ENCODE assay signal across 10 cellular contexts in genomic region chr11:111694851-111695250, GRCh38.
A peak's percentile ranks its signal among the peaks of the same experiment; 100 is the strongest.
DNase-seq lines count a peak whose midpoint lies in the region; ATAC-seq lines count a peak whose summit lies in the region.
"Had no signal": no experiment of that assay in that cellular context is flagged by ENCODE, and none has a peak within 500 bp of the region (broad histone marks: within the 10 kb centered on the region; RNA-seq: fewer than 3 reads in every experiment).

No MANE protein-coding gene starts in this region.

- H3K27ac ChIP-seq in angular gyrus (ENCODE audit: low read depth, low read length) = peak overlapping the region; percentile 40
- H3K27ac ChIP-seq: 22Rv1, esophagus squamous epithelium had no signal

- no peak for ATAC-seq in natural killer cell treated with Interleukin-12 subunit alpha and Interleukin-12 subunit beta and Interleukin-15 and Interleukin-18, amount 100 ng/mL, for 72 hours

- no peaks in the 10 kb centered on the region for H3K36me3 Mint-ChIP-seq in natural killer cell treated with Interleukin-12 subunit alpha and Interleukin-12 subunit beta and Interleukin-15 and Interleukin-18, amount 100 ng/mL, for 72 hours

- no peaks in the 10 kb centered on the region for H3K9me3 Mint-ChIP-seq in natural killer cell treated with Interleukin-12 subunit alpha and Interleukin-12 subunit beta and Interleukin-15 and Interleukin-18, amount 100 ng/mL, for 72 hours

- H3K27me3 Mint-ChIP-seq in natural killer cell treated with Interleukin-12 subunit alpha and Interleukin-12 subunit beta and Interleukin-15 and Interleukin-18, amount 100 ng/mL, for 72 hours = no peaks in the 10 kb centered on the region

- no peak overlapping the region for H3K27ac Mint-ChIP-seq in natural killer cell treated with Interleukin-12 subunit alpha and Interleukin-12 subunit beta and Interleukin-15 and Interleukin-18, amount 100 ng/mL, for 72 hours

- peaks cover 7 to 8% of the 10 kb centered on the region in 2 donors for H3K4me1 Mint-ChIP-seq in natural killer cell treated with Interleukin-12 subunit alpha and Interleukin-12 subunit beta and Interleukin-15 and Interleukin-18, amount 100 ng/mL, for 72 hours (ENCODE audit: low read depth in 2 of 2)

- no peak overlapping the region for H3K4me3 Mint-ChIP-seq in natural killer cell treated with Interleukin-12 subunit alpha and Interleukin-12 subunit beta and Interleukin-15 and Interleukin-18, amount 100 ng/mL, for 72 hours

- DNase-seq in NCI-H510A treated with DMSO at 0.1 percent for 48 hours (lab: John Stamatoyannopoulos, UW) (peak; percentile 39), NCI-H510A (lab: John Stamatoyannopoulos, UW) (no peak), inferior parietal cortex (ENCODE audit: extremely low spot score) (peak; percentile 22), superior temporal gyrus (ENCODE audit: extremely low spot score) (peak; percentile 48), HUDEP-2 (lab: John Stamatoyannopoulos, UW; ENCODE audit: unreplicated experiment in 76 of 76) (no peak), T1000 (lab: John Stamatoyannopoulos, UW) (no peak)
- DNase-seq in natural killer cell treated with Interleukin-12 subunit alpha and Interleukin-12 subunit beta and Interleukin-15 and Interleukin-18, amount 100 ng/mL, for 72 hours (ENCODE audit: low spot score) = no peak
- DNase-seq: esophagus squamous epithelium had no signal

Comparison
In these comparisons a context has a peak if more than half of its experiments do, and no peak if none do; other contexts are left out.
1. DNase-seq: peak in NCI-H510A treated with DMSO at 0.1 percent for 48 hours (single experiment), inferior parietal cortex (single experiment) and superior temporal gyrus (single experiment); none in NCI-H510A (single experiment), HUDEP-2 (0 of 76), natural killer cell treated with Interleukin-12 subunit alpha and Interleukin-12 subunit beta and Interleukin-15 and Interleukin-18, amount 100 ng/mL, for 72 hours (single experiment) and T1000 (single experiment).